ENCODE assay signal across 20 cellular contexts in genomic region chr22:30557243-30557642, GRCh38. TPM values are rescaled to one million over a fixed set of nuclear protein-coding genes. Genes with fewer than 3 reads are reported as not detected.
"Had no signal": no experiment of that assay in that cellular context is flagged by ENCODE, and none has a peak within 500 bp of the region (broad histone marks: within the 10 kb centered on the region; RNA-seq: fewer than 3 reads in every experiment).

No MANE protein-coding gene starts in this region.

- H3K27me3 ChIP-seq: dorsolateral prefrontal cortex, right atrium auricular region, tibial nerve, uterus had no signal

- H3K4me1 ChIP-seq: right atrium auricular region, tibial nerve, uterus had no signal

- H3K27ac ChIP-seq: dorsolateral prefrontal cortex, right atrium auricular region, skin epidermis, tibial nerve, uterus had no signal

- H3K36me3 ChIP-seq: right atrium auricular region, uterus had no signal

- H3K9me3 ChIP-seq: right atrium auricular region, tibial nerve, uterus had no signal

- H3K4me3 ChIP-seq: dorsolateral prefrontal cortex, right atrium auricular region, skin epidermis, tibial nerve, uterus had no signal

- DNase-seq: activated CD4-positive, alpha-beta memory T cell treated with anti-CD3 and anti-CD28 coated beads for 36 hours; activated CD4-positive, alpha-beta T cell treated with anti-CD3 and anti-CD28 coated beads for 36 hours; activated effector memory CD4-positive, alpha-beta T cell treated with Interleukin-2 at 50 U/mL for 16 hours; activated T-cell treated with anti-CD3 and anti-CD28 coated beads, Interleukin-2, amount 50 U/mL, for 4 hours; dorsolateral prefrontal cortex; kidney; mesenchymal stem cell; natural killer cell; occipital lobe; stimulated activated CD4-positive, alpha-beta T cell treated with anti-CD3 and anti-CD28 coated beads, Interleukin-15, amount 100 ng/mL, for 24 hours; stimulated activated CD4-positive, alpha-beta T cell treated with anti-CD3 and anti-CD28 coated beads, Interleukin-4, amount 100 ng/mL, for 1 hour; stimulated activated naive CD4-positive, alpha-beta T cell; substantia nigra; uterus had no signal

RNA-seq across cellular contexts. Expression of gene SEC14L6, which starts 10.7 kb away (rescaled TPM):
- total RNA-seq: activated CD4-positive, alpha-beta T cell treated with anti-CD3 and anti-CD28 coated beads for 36 hours; activated naive CD4-positive, alpha-beta T cell treated with anti-CD3 and anti-CD28 coated beads, Interleukin-2, amount 50 U/mL, for 72 hours; activated T-cell treated with anti-CD3 and anti-CD28 coated beads, Interleukin-2, amount 50 U/mL, for 4 hours; esophagus mucosa; T-helper 1 cell treated with Interleukin-12 subunit alpha and Interleukin-12 subunit beta and Interleukin-4 antibody, amounts not matched to agents 30 ng/mL and 1 ng/mL, for 36 hours had no signal

RNA-seq across cellular contexts. Expression of gene GAL3ST1, which starts 17.2 kb away (rescaled TPM):
- total RNA-seq: activated CD4-positive, alpha-beta memory T cell treated with anti-CD3 and anti-CD28 coated beads for 36 hours; activated CD4-positive, alpha-beta T cell treated with anti-CD3 and anti-CD28 coated beads for 36 hours; esophagus mucosa; natural killer cell; T-helper 1 cell treated with Interleukin-12 subunit alpha and Interleukin-12 subunit beta and Interleukin-4 antibody, amounts not matched to agents 30 ng/mL and 1 ng/mL, for 36 hours had no signal

RNA-seq across cellular contexts. Expression of gene SEC14L4, which starts 51.7 kb away (rescaled TPM):
- total RNA-seq: activated CD4-positive, alpha-beta memory T cell treated with anti-CD3 and anti-CD28 coated beads for 36 hours; activated CD4-positive, alpha-beta T cell treated with anti-CD3 and anti-CD28 coated beads for 36 hours; esophagus mucosa; natural killer cell; occipital lobe; right atrium auricular region; T-helper 1 cell treated with Interleukin-12 subunit alpha and Interleukin-12 subunit beta and Interleukin-4 antibody, amounts not matched to agents 30 ng/mL and 1 ng/mL, for 36 hours had no signal
